In the genomic region with DNA sequence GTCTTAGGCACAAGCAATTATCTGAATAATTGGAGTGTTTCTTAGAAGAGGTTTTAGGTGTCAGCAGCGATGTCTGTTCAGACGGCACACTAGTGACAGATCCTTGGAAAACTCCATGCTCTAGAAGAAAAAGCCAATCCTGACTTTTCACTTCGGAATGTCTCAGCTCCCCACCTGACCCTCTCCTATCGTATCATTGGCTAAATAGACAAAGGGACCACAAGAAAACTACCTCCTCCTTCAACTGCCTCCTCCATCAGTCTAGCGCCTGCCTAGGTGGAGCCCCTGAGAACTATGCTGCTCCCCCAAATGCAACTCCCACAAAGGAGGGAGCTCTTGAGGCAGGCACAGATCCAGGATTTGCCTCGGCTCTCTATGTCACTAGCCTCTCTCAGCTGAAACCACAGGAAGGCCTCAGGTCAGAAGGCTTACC, we compare ENCODE assay signal across 8 cellular contexts.
DNase-seq lines count a peak whose midpoint lies in the region; ATAC-seq and TF ChIP-seq lines count a peak whose summit lies in the region.

No MANE protein-coding gene starts in this region.

- no peak overlapping the region for H2BK120ac ChIP-seq in mesendoderm (ENCODE audit: low read depth, low read length)

- TF ChIP-seq CTCF in progenitor cell of endocrine pancreas (IDR thresholded peaks at IDR 0.05; ENCODE audit: unreplicated experiment) (no peak), GM10266 (IDR thresholded peaks at IDR 0.05; ENCODE audit: control insufficient read depth, insufficient read depth, low read depth, missing control alignments) (no peak)

- peak overlapping the region; percentile 71 for H3K27ac Mint-ChIP-seq in progenitor cell of endocrine pancreas

- H3K4me3 ChIP-seq in duodenal mucosa (ENCODE audit: low read depth in 1 of 2, low read length in 2 of 2), result no peak overlapping the region
- H3K4me3 ChIP-seq in mesendoderm (ENCODE audit: low read length), result no peak overlapping the region

- H3K9me3 ChIP-seq in KOPT-K1 (ENCODE audit: insufficient read depth, low read length, poor library complexity, severe bottlenecking) (no peaks in the 10 kb centered on the region), duodenal mucosa (ENCODE audit: control insufficient read depth in 1 of 2, low read length in 2 of 2) (no peaks in the 10 kb centered on the region)

- H3K36me3 ChIP-seq in KOPT-K1 (ENCODE audit: insufficient read depth, low read length), result no peaks in the 10 kb centered on the region
- H3K36me3 ChIP-seq in duodenal mucosa (ENCODE audit: control insufficient read depth in 1 of 2, insufficient read depth in 2 of 2, low read length in 2 of 2), result no peaks in the 10 kb centered on the region
- no peaks in the 10 kb centered on the region for H3K36me3 ChIP-seq in mesendoderm (ENCODE audit: control insufficient read depth, insufficient read depth, low read length)

- H3K23ac ChIP-seq in mesendoderm (ENCODE audit: low read length), result no peak overlapping the region

- H3K18ac ChIP-seq in mesendoderm (ENCODE audit: low read length), result no peak overlapping the region

- H3K4me1 Mint-ChIP-seq in progenitor cell of endocrine pancreas (ENCODE audit: low read depth), result peaks cover 28% of the 10 kb centered on the region

- H3K27me3 Mint-ChIP-seq in progenitor cell of endocrine pancreas, result no peaks in the 10 kb centered on the region

- no peak overlapping the region for H3K56ac ChIP-seq in mesendoderm (ENCODE audit: low read length)

- H3K4me1 ChIP-seq in duodenal mucosa (ENCODE audit: control insufficient read depth in 1 of 2, insufficient read depth in 2 of 2, low read length in 2 of 2) (peaks cover 72 to 74% of the 10 kb centered on the region in 2 donors), mesendoderm (ENCODE audit: control insufficient read depth, low read depth, low read length) (peaks cover 4% of the 10 kb centered on the region)

- no peak overlapping the region for H4K8ac ChIP-seq in mesendoderm (ENCODE audit: low read depth, low read length)

- no peak overlapping the region for H3K4ac ChIP-seq in mesendoderm (ENCODE audit: low read depth, low read length)

- peak overlapping the region; percentile 89 for H3K27ac ChIP-seq in KOPT-K1 (ENCODE audit: low read depth, low read length, poor library complexity, severe bottlenecking)
- H3K27ac ChIP-seq in duodenal mucosa (ENCODE audit: low read depth, low read length), result peak overlapping the region; percentile 92
- H3K27ac ChIP-seq in mesendoderm (ENCODE audit: low read depth, low read length), result no peak overlapping the region

- no peak overlapping the region for H3K4me3 Mint-ChIP-seq in progenitor cell of endocrine pancreas (ENCODE audit: low read depth)

- H2BK5ac ChIP-seq in mesendoderm (ENCODE audit: low read length), result no peak overlapping the region

- H3K79me2 ChIP-seq in mesendoderm (ENCODE audit: control insufficient read depth, insufficient read depth, low read length), result no peaks in the 10 kb centered on the region

- H3K9me3 Mint-ChIP-seq in progenitor cell of endocrine pancreas (ENCODE audit: low read depth), result no peaks in the 10 kb centered on the region

- H3K9ac ChIP-seq in duodenal mucosa (ENCODE audit: low read depth in 1 of 2, low read length in 2 of 2) (peak overlapping the region; percentile 29 to 50), mesendoderm (ENCODE audit: low read length) (no peak overlapping the region)

- WGBS in mesendoderm (ENCODE audit: extremely low coverage, insufficient coverage, low lambda C conversion rate), result no CpG with 5 or more reads among the region's 6 CpGs

- DNase-seq in Daoy (ENCODE audit: low read depth) (peak; percentile 73), progenitor cell of endocrine pancreas (ENCODE audit: low spot score, unreplicated experiment) (no peak), NCI-H82 treated with DMSO at 0.1 percent for 48 hours (lab: John Stamatoyannopoulos, UW; ENCODE audit: unreplicated experiment) (no peak), mesendoderm (no peak), GM10266 (ENCODE audit: extremely low spot score) (no peak)

- H3K27me3 ChIP-seq in duodenal mucosa (ENCODE audit: control insufficient read depth in 1 of 2, insufficient read depth in 2 of 2, low read length in 2 of 2) (no peaks in the 10 kb centered on the region), mesendoderm (ENCODE audit: insufficient read depth, low read length, poor library complexity) (no peaks in the 10 kb centered on the region)

- no peak for ATAC-seq in HG03520 (IDR thresholded peaks at IDR 0.05; ENCODE audit: unreplicated experiment)

- no peaks in the 10 kb centered on the region for H3K79me1 ChIP-seq in mesendoderm (ENCODE audit: low read length)

- no peak overlapping the region for H2BK15ac ChIP-seq in mesendoderm (replicated peaks; ENCODE audit: low read depth)

- H3K36me3 Mint-ChIP-seq in progenitor cell of endocrine pancreas (ENCODE audit: insufficient read depth), result no peaks in the 10 kb centered on the region

- H2AK5ac ChIP-seq in mesendoderm (ENCODE audit: low read length), result no peak overlapping the region

- no peak overlapping the region for H3K4me2 ChIP-seq in mesendoderm (ENCODE audit: low read length)

- H4K5ac ChIP-seq in mesendoderm (ENCODE audit: low read length), result no peak overlapping the region
